ENCODE assay signal across 1 cellular context in the genomic region with DNA sequence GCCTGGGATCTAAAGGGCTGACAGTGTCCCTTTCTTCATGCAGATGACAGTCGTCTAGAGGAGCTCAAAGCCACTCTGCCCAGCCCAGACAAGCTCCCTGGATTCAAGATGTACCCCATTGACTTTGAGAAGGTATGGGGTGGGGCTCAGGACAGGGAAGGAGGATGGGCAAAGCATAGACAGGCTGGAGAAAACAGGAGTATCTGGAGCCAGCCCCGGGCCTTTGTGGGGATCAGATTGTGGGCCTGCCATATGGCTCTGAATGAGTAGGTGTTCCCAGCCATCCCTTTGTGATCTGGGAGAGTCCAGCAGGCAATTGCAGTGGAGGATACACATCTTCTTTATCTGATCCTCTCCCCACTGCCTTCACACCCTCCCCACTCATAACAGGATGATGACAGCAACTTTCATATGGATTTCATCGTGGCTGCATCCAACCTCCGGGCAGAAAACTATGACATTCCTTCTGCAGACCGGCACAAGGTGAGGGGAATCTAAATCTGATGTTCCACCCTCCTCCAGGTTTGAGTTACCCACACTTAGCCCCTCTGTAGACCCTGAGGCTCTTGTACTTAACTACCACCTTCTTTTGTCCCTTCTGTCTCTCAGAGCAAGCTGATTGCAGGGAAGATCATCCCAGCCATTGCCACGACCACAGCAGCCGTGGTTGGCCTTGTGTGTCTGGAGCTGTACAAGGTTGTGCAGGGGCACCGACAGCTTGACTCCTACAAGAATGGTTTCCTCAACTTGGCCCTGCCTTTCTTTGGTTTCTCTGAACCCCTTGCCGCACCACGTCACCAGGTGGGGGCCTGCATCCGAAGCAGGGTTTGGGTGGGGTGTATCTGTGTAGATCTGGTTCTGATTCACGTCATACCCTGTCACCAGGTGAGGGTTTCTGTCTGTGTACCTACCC.
TF ChIP-seq lines count a peak whose summit lies in the region.

No MANE protein-coding gene starts in this region.

TF ChIP-seq in K562, 482 proteins besides CTCF, POLR2A, EP300 and RAD21:
- TF ChIP-seq TBP (optimal IDR thresholded peaks at IDR 0.05; ENCODE audit: low read depth, low read length), result no peak
- no peak for TF ChIP-seq CEBPG (CRISPR knock-in tag; IDR thresholded peaks at IDR 0.05)
- peak in 1 of 2 experiments; percentile 51; a peak in 1 of 4 replicates for TF ChIP-seq CEBPG (tag; conservative IDR thresholded peaks at IDR 0.05 in 1 of 2, IDR thresholded peaks at IDR 0.05 in 1 of 2)
- 0 out of 2 replicates have a peak, but pooled peaks have one; percentile 75 for TF ChIP-seq ZNF584 (CRISPR knock-in tag; IDR thresholded peaks at IDR 0.05; ENCODE audit: low read depth)
TF ChIP-seq in K562: peak in this region for 2.
